ENCODE assay signal across 21 cellular contexts in genomic region chr21:15309721-15310120, GRCh38.
DNase-seq lines count a peak whose midpoint lies in the region; ATAC-seq, FAIRE-seq and TF ChIP-seq lines count a peak whose summit lies in the region.
"Had no signal": no experiment of that assay in that cellular context is flagged by ENCODE, and none has a peak within 500 bp of the region (broad histone marks: within the 10 kb centered on the region; RNA-seq: fewer than 3 reads in every experiment).

No MANE protein-coding gene starts in this region.

- H3K79me2 ChIP-seq in HepG2 (ENCODE audit: insufficient read depth, low read length): no peaks in the 10 kb centered on the region

- no peaks in the 10 kb centered on the region for H4K20me1 ChIP-seq in HepG2 (ENCODE audit: insufficient read depth, low read length)

- no peak for TF ChIP-seq RAD21 in HepG2 (CRISPR knock-in tag; IDR thresholded peaks at IDR 0.05)

- in situ Hi-C loops in HepG2 (cut with HindIII; ENCODE audit: extremely low pct_ligation_motif_present, low pct_unique_long_range_greater_than_20kb): no loop called here

- peak in 2 of 3 donors; percentile 68 to 78 for DNase-seq in right lobe of liver
- DNase-seq in HepG2 (ENCODE audit: low spot score): no peak
- peak; percentile 77 for DNase-seq in left ventricle myocardium superior
- DNase-seq in posterior vena cava (ENCODE audit: low spot score): peak; percentile 81
- no peak for DNase-seq in RPMI8226
- DNase-seq in GM10248 (ENCODE audit: extremely low spot score): no peak
- DNase-seq in DMS 273 treated with DMSO at 0.1 percent for 48 hours (lab: John Stamatoyannopoulos, UW): no peak
- no peak for DNase-seq in COR-L47 (lab: John Stamatoyannopoulos, UW)
- DNase-seq: activated CD4-positive, alpha-beta T cell treated with anti-CD3 and anti-CD28 coated beads, Interleukin-2, amount 10 ng/mL, durations not matched to agents 24 days and 14 days; activated CD8-positive, alpha-beta memory T cell treated with anti-CD3 and anti-CD28 coated beads, Interleukin-2, amount 50 U/mL, for 4 hours; activated gamma-delta T cell treated with Interleukin-2 at 50 U/mL for 16 hours; amniotic stem cell; C1 segment of cervical spinal cord; mesenchymal stem cell; NCI-H1417; NCI-H526 treated with DMSO at 0.1 percent for 48 hours; T-cell had no signal

- no peak for FAIRE-seq in HepG2 (lab: Jason Lieb, UNC)
- FAIRE-seq: A204.1, H54, islet of Langerhans had no signal

- H3K4me1 ChIP-seq in right lobe of liver: no peaks in the 10 kb centered on the region
- H3K4me1 ChIP-seq in HepG2 (ENCODE audit: insufficient read depth, low read length): no peaks in the 10 kb centered on the region

- no peak for TF ChIP-seq POLR2A in right lobe of liver (IDR thresholded peaks at IDR 0.05)
- TF ChIP-seq POLR2A in HepG2 (IDR thresholded peaks at IDR 0.05; ENCODE audit: insufficient read depth in 1 of 2, low read depth in 2 of 2, low read length in 2 of 2): no peak

- H3K4me3 ChIP-seq in right lobe of liver (no peak overlapping the region), HepG2 (replicated peaks in 1 of 3; ENCODE audit: insufficient read depth in 1 of 3, low read depth in 2 of 3, low read length in 3 of 3) (no peak overlapping the region)
- H3K4me3 ChIP-seq: esophagus muscularis mucosa had no signal

- WGBS in right lobe of liver (ENCODE audit: insufficient coverage, low coverage, low lambda C conversion rate, missing lambda C conversion rate): 28% methylated on average over 3 of the region's 3 CpGs
- 55% methylated on average over 3 of the region's 3 CpGs for WGBS in HepG2 (ENCODE audit: low lambda C conversion rate)

- no peak for TF ChIP-seq CTCF in right lobe of liver (IDR thresholded peaks at IDR 0.05)
- no peak for TF ChIP-seq CTCF in HepG2 (CRISPR knock-in tag; IDR thresholded peaks at IDR 0.05)
- no peak for TF ChIP-seq CTCF in GM10248 (IDR thresholded peaks at IDR 0.05; ENCODE audit: control extremely low read depth, extremely low read depth, low read depth, missing control alignments)

- no peak overlapping the region for H3K4me2 ChIP-seq in HepG2 (ENCODE audit: low read depth, low read length)

- POLR2A ChIA-PET in HepG2 (lab: Yijun Ruan, JAX) (no interaction called here), GM10248 (lab: Yijun Ruan, JAX) (no interaction called here)

- H3K36me3 ChIP-seq in right lobe of liver (no peaks in the 10 kb centered on the region), HepG2 (replicated peaks in 1 of 2; ENCODE audit: control insufficient read depth in 1 of 2, insufficient read depth in 2 of 2, low read length in 2 of 2) (no peaks in the 10 kb centered on the region)
- H3K36me3 ChIP-seq: esophagus muscularis mucosa had no signal

- H3K27ac ChIP-seq in right lobe of liver (no peak overlapping the region), HepG2 (ENCODE audit: extremely low read length, insufficient read depth, low read length) (no peak overlapping the region)
- H3K27ac ChIP-seq: esophagus muscularis mucosa had no signal

- no peaks in the 10 kb centered on the region for H3K27me3 ChIP-seq in right lobe of liver
- no peaks in the 10 kb centered on the region for H3K27me3 ChIP-seq in HepG2 (ENCODE audit: control insufficient read depth in 1 of 2, insufficient read depth in 2 of 2, low read length in 2 of 2)
- H3K27me3 ChIP-seq: esophagus muscularis mucosa had no signal

- TF ChIP-seq EP300 in HepG2 (IDR thresholded peaks at IDR 0.05; ENCODE audit: low read depth in 2 of 2, low read length in 2 of 2) (no peak), HepG2 (CRISPR knock-in tag; IDR thresholded peaks at IDR 0.05; ENCODE audit: borderline replicate concordance) (no peak)

- ATAC-seq in right lobe of liver (peak; percentile 67 to 99 (median 84)), HepG2 (no peak), left ventricle myocardium superior (peak; percentile 95)
- ATAC-seq: T-cell had no signal

- H3K9me3 ChIP-seq in right lobe of liver (no peaks in the 10 kb centered on the region), HepG2 (ENCODE audit: low read length) (no peaks in the 10 kb centered on the region)
- H3K9me3 ChIP-seq: esophagus muscularis mucosa had no signal

- H2AFZ ChIP-seq in HepG2 (ENCODE audit: low read length): no peak overlapping the region

- BruUV-seq in HepG2 (replicated peaks; lab: Mats Ljungman, UMichigan): no TSS peak

- no peak overlapping the region for H3K9ac ChIP-seq in HepG2 (ENCODE audit: insufficient read depth, low read depth, low read length)

- CTCF ChIA-PET in HepG2 (lab: Yijun Ruan, JAX; ENCODE audit: low intra/inter-chr PET ratio, low total read pairs): no interaction called here
- CTCF ChIA-PET in GM10248 (lab: Yijun Ruan, JAX): interaction anchor here (1.6 kb wide), 1 partner anchor 12 kb away, joined by 3 read pairs; no protein-coding TSS in a partner anchor

- intact Hi-C loops in right lobe of liver (cut with DNase I) (no loop called here), HepG2 (cut with micrococcal nuclease; ENCODE audit: unreplicated experiment) (no loop called here), left ventricle myocardium superior (cut with micrococcal nuclease) (no loop called here), posterior vena cava (cut with DNase I) (no loop called here)

TF ChIP-seq in HepG2, 621 proteins besides CTCF, POLR2A, EP300 and RAD21:
- TF ChIP-seq ZZZ3 (CRISPR knock-in tag; IDR thresholded peaks at IDR 0.05; ENCODE audit: borderline replicate concordance): no peak
- no peak for TF ChIP-seq MATR3 (CRISPR knock-in tag; IDR thresholded peaks at IDR 0.05)
- TF ChIP-seq ZBTB44 (CRISPR knock-in tag; IDR thresholded peaks at IDR 0.05): no peak
- TF ChIP-seq NCOA2 (CRISPR knock-in tag; IDR thresholded peaks at IDR 0.05): no peak
- TF ChIP-seq ADNP (CRISPR knock-in tag; IDR thresholded peaks at IDR 0.05): no peak
- TF ChIP-seq, protein P1, sequence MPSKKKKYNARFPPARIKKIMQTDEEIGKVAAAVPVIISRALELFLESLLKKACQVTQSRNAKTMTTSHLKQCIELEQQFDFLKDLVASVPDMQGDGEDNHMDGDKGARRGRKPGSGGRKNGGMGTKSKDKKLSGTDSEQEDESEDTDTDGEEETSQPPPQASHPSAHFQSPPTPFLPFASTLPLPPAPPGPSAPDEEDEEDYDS (CRISPR knock-in tag; IDR thresholded peaks at IDR 0.05): no peak
- TF ChIP-seq, protein P2, sequence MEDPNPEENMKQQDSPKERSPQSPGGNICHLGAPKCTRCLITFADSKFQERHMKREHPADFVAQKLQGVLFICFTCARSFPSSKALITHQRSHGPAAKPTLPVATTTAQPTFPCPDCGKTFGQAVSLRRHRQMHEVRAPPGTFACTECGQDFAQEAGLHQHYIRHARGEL (CRISPR knock-in tag; IDR thresholded peaks at IDR 0.05): no peak
- no peak for TF ChIP-seq RFXAP (CRISPR knock-in tag; IDR thresholded peaks at IDR 0.05; ENCODE audit: borderline replicate concordance)
- no peak for TF ChIP-seq ARNT2 (CRISPR knock-in tag; IDR thresholded peaks at IDR 0.05; ENCODE audit: low read depth)
- TF ChIP-seq ZNF451 (CRISPR knock-in tag; IDR thresholded peaks at IDR 0.05): no peak
- TF ChIP-seq ZNF30 (CRISPR knock-in tag; IDR thresholded peaks at IDR 0.05): no peak
- TF ChIP-seq ZNF777 (CRISPR knock-in tag; IDR thresholded peaks at IDR 0.05): no peak
- TF ChIP-seq ZNF879 (CRISPR knock-in tag; IDR thresholded peaks at IDR 0.05): no peak
- TF ChIP-seq GZF1 (CRISPR knock-in tag; IDR thresholded peaks at IDR 0.05): no peak

Comparison
In these comparisons a context has a peak if more than half of its experiments do, and no peak if none do; other contexts are left out.
1. DNase-seq: peak in right lobe of liver (2 of 3), left ventricle myocardium superior (single experiment) and posterior vena cava (single experiment); none in HepG2 (single experiment), RPMI8226 (single experiment), GM10248 (single experiment), DMS 273 treated with DMSO at 0.1 percent for 48 hours (single experiment) and COR-L47 (single experiment).